9 cellular contexts compared by ENCODE assay signal in the genomic region with DNA sequence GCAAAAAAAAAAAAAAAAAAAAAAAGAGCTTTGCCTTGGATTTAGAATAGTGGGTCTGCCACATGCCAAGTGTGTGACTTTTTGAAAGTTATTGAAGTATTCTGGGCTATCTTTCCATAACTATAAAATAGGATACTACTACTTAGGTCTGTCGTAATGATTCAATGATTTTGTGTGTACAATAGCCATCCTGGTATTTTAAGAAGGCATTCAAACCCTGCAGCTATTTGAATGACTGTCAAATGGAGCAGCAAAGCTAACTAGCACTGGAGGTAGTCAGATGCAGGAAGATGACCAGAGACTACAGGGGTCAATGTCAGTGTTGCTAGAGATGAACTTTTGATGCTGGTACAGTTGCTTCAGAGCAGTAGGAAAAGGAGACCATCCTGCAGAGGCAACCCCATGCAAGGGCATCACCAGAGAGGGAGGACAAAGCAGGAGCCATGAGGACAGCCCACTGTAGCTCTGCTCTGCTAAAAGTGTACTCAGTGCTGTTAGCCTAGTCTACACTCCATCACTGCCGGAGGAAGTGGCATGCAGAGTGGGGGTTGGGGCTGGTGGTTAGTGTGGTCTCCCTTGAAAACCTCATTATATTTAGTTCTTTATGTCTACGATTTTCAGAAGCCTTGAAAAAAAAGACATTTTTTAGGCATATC. TPM values are rescaled to one million over a fixed set of nuclear protein-coding genes. Genes with fewer than 3 reads are reported as not detected.
DNase-seq lines count a peak whose midpoint lies in the region; ATAC-seq and TF ChIP-seq lines count a peak whose summit lies in the region.
"Had no signal": no experiment of that assay in that cellular context is flagged by ENCODE, and none has a peak within 500 bp of the region (broad histone marks: within the 10 kb centered on the region; RNA-seq: fewer than 3 reads in every experiment).

No MANE protein-coding gene starts in this region.

- no peaks in the 10 kb centered on the region for H3K36me3 Mint-ChIP-seq in T-helper 17 cell (ENCODE audit: low read depth)

- H3K27me3 Mint-ChIP-seq in T-helper 17 cell, result no peaks in the 10 kb centered on the region

- no peak overlapping the region for H3K9ac ChIP-seq in mammary epithelial cell (ENCODE audit: insufficient read depth, low read length)

- H3K4me1 Mint-ChIP-seq in T-helper 17 cell, result peaks cover 59% of the 10 kb centered on the region

- peaks cover 47% of the 10 kb centered on the region for H3K4me1 ChIP-seq in mammary epithelial cell (ENCODE audit: insufficient read depth, low read length)

- BruUV-seq in mammary epithelial cell (replicated peaks; lab: Mats Ljungman, UMichigan), result no TSS peak

- CTCF ChIA-PET in mammary epithelial cell (lab: Charles Lee; ENCODE audit: low non-redundant PET), result no interaction called here

- H3K4me3 ChIP-seq in mammary epithelial cell (replicated peaks in 1 of 3; ENCODE audit: insufficient read depth in 1 of 3, low read depth in 2 of 3, low read length in 3 of 3), result no peak overlapping the region
- H3K4me3 ChIP-seq: adrenal gland had no signal

- in situ Hi-C loops in mammary epithelial cell (cut with MboI; ENCODE audit: low sequenced_read_pairs in 2 of 2), result no loop called here

- H3K4me2 ChIP-seq in mammary epithelial cell (ENCODE audit: insufficient read depth, low read depth, low read length), result no peak overlapping the region

- ATAC-seq in GM18907 (IDR thresholded peaks at IDR 0.05; ENCODE audit: unreplicated experiment), result peak; percentile 65
- ATAC-seq in HG02973 (IDR thresholded peaks at IDR 0.05; ENCODE audit: unreplicated experiment), result peak; percentile 47
- peak; percentile 73 for ATAC-seq in T-helper 17 cell

- H3K27me3 ChIP-seq in mammary epithelial cell (ENCODE audit: insufficient read depth, low read length), result no peaks in the 10 kb centered on the region
- H3K27me3 ChIP-seq: adrenal gland had no signal

- WGBS in mammary epithelial cell (ENCODE audit: low coverage, missing lambda C conversion rate), result 98% methylated on average over 3 of the region's 3 CpGs

- no peaks in the 10 kb centered on the region for H3K9me3 ChIP-seq in T-helper 17 cell (ENCODE audit: control insufficient read depth, low read length, poor library complexity, severe bottlenecking)
- no peaks in the 10 kb centered on the region for H3K9me3 ChIP-seq in mammary epithelial cell (replicated peaks; ENCODE audit: insufficient read depth, low read length)
- H3K9me3 ChIP-seq: adrenal gland had no signal

- intact Hi-C loops in mammary epithelial cell (cut with micrococcal nuclease), result no loop called here

- peaks cover 98% of the 10 kb centered on the region for H3K79me2 ChIP-seq in mammary epithelial cell (ENCODE audit: insufficient read depth, low read length)

- peak overlapping the region; percentile 95 for H3K27ac Mint-ChIP-seq in T-helper 17 cell

- peak overlapping the region; percentile 76 for H3K27ac ChIP-seq in mammary epithelial cell (ENCODE audit: insufficient read depth, low read depth, low read length)

- DNase-seq in T-helper 17 cell (peak; percentile 47 to 69 (median 68)), mammary epithelial cell (no peak), NCI-H748 treated with DMSO at 0.1 percent for 48 hours (lab: John Stamatoyannopoulos, UW) (no peak), cerebellum (ENCODE audit: low spot score) (no peak), OCI-M2 (lab: John Stamatoyannopoulos, UW; ENCODE audit: unreplicated experiment) (no peak)
- DNase-seq in stimulated activated CD4-positive, alpha-beta T cell treated with anti-CD3 and anti-CD28 coated beads, Interleukin-4, amount 100 ng/mL, for 48 hours (ENCODE audit: low read depth in 2 of 2), result peak; percentile 41 to 58

- H4K20me1 ChIP-seq in mammary epithelial cell (ENCODE audit: insufficient read depth, low read length), result no peaks in the 10 kb centered on the region

- H3K36me3 ChIP-seq in mammary epithelial cell (ENCODE audit: insufficient read depth, low read length), result peaks cover 22% of the 10 kb centered on the region
- H3K36me3 ChIP-seq: adrenal gland had no signal

- dilution Hi-C loops in mammary epithelial cell (cut with HindIII; ENCODE audit: low sequenced_read_pairs), result loop anchor here (5.0 kb wide), 1 partner anchor 41 kb away; no protein-coding TSS in a partner anchor

- no peak overlapping the region for H2AFZ ChIP-seq in mammary epithelial cell (ENCODE audit: low read depth, low read length)

- H3K4me3 Mint-ChIP-seq in T-helper 17 cell, result peak overlapping the region; percentile 72

- TF ChIP-seq CTCF in mammary epithelial cell (conservative IDR thresholded peaks at IDR 0.05 in 1 of 2, IDR thresholded peaks at IDR 0.05 in 1 of 2; ENCODE audit: extremely low read depth in 1 of 2, insufficient read depth in 1 of 2, low read depth in 1 of 2, low read length in 2 of 2), result no peak

RNA-seq across cellular contexts. Expression of gene DUSP10, which starts 29.0 kb away (rescaled TPM):
- total RNA-seq in T-helper 17 cell, result 100 to 1,000 TPM in 1 of 2 donors, 10 to 100 TPM in 1; 95.6 to 107 TPM
- total RNA-seq in mammary epithelial cell, result 100 to 1,000 TPM in 1 of 2 donors, 10 to 100 TPM in 1; 35.4 to 118 TPM
- polyA plus RNA-seq in mammary epithelial cell, result 64.8 TPM
- 62.0 TPM for polyA minus RNA-seq in mammary epithelial cell
- total RNA-seq in cerebellum, result 4.4 TPM

Comparison
In these comparisons a context has a peak if more than half of its experiments do, and no peak if none do; other contexts are left out.
1. DNase-seq: peak in T-helper 17 cell (3 of 3) and stimulated activated CD4-positive, alpha-beta T cell treated with anti-CD3 and anti-CD28 coated beads, Interleukin-4, amount 100 ng/mL, for 48 hours (2 of 2); none in mammary epithelial cell (single experiment), NCI-H748 treated with DMSO at 0.1 percent for 48 hours (single experiment), cerebellum (single experiment) and OCI-M2 (single experiment).
2. Peak in every context shown above with its lines, with median percentiles within 50 percentile points of each other: ATAC-seq.